9 cellular contexts compared by ENCODE assay signal in genomic region chr7:69932034-69932628, GRCh38.
DNase-seq lines count a peak whose midpoint lies in the region; ATAC-seq and TF ChIP-seq lines count a peak whose summit lies in the region.
"Had no signal": no experiment of that assay in that cellular context is flagged by ENCODE, and none has a peak within 500 bp of the region (broad histone marks: within the 10 kb centered on the region; RNA-seq: fewer than 3 reads in every experiment).

No MANE protein-coding gene starts in this region.

- ATAC-seq in HG02678 (IDR thresholded peaks at IDR 0.05; ENCODE audit: unreplicated experiment) = no peak

- H3K9ac ChIP-seq in NT2/D1 (ENCODE audit: insufficient read length, low read depth) = no peak overlapping the region

- no TSS peak for BruUV-seq in A673 (replicated peaks; lab: Mats Ljungman, UMichigan)

- no peaks in the 10 kb centered on the region for H3K27me3 Mint-ChIP-seq in progenitor cell of endocrine pancreas
- H3K27me3 Mint-ChIP-seq: activated naive CD4-positive, alpha-beta T cell treated with anti-CD3 and anti-CD28 coated beads, Interleukin-2, amount 50 U/mL, for 24 hours had no signal

- H3K27ac ChIP-seq in A673 (ENCODE audit: low read depth, low read length, poor library complexity, severe bottlenecking) = no peak overlapping the region

- H3K4me3 ChIP-seq in A673 (ENCODE audit: low read depth, low read length, poor library complexity, severe bottlenecking) (no peak overlapping the region), NT2/D1 (ENCODE audit: insufficient read length, low read depth) (no peak overlapping the region)

- peak; percentile 77 for TF ChIP-seq CTCF in A673 (conservative IDR thresholded peaks at IDR 0.05; ENCODE audit: low read depth, low read length)
- peak; percentile 75 for TF ChIP-seq CTCF in progenitor cell of endocrine pancreas (IDR thresholded peaks at IDR 0.05; ENCODE audit: unreplicated experiment)

- DNase-seq in A673 (ENCODE audit: low spot score) (peak; percentile 71), H4 (ENCODE audit: low spot score) (peak; percentile 61), NT2/D1 (ENCODE audit: low read depth, low spot score) (peak; percentile 28), fibroblast of the conjunctiva (ENCODE audit: low read depth) (peak; percentile 32), progenitor cell of endocrine pancreas (ENCODE audit: low spot score, unreplicated experiment) (no peak), T-helper 1 cell (no peak)
- no peak for DNase-seq in activated T-cell treated with anti-CD3 and anti-CD28 coated beads, Interleukin-2, amount 50 U/mL, for 1 hour

- H3K4me1 Mint-ChIP-seq in progenitor cell of endocrine pancreas (ENCODE audit: low read depth) = peaks cover 17% of the 10 kb centered on the region
- H3K4me1 Mint-ChIP-seq: activated naive CD4-positive, alpha-beta T cell treated with anti-CD3 and anti-CD28 coated beads, Interleukin-2, amount 50 U/mL, for 24 hours had no signal

- H3K36me3 Mint-ChIP-seq in progenitor cell of endocrine pancreas (ENCODE audit: insufficient read depth) = no peaks in the 10 kb centered on the region
- H3K36me3 Mint-ChIP-seq: activated naive CD4-positive, alpha-beta T cell treated with anti-CD3 and anti-CD28 coated beads, Interleukin-2, amount 50 U/mL, for 24 hours had no signal

- no peaks in the 10 kb centered on the region for H3K27me3 ChIP-seq in A673 (replicated peaks; ENCODE audit: insufficient read depth, low read depth, low read length, poor library complexity)
- no peaks in the 10 kb centered on the region for H3K27me3 ChIP-seq in NT2/D1 (ENCODE audit: insufficient read depth, insufficient read length)

- intact Hi-C loops in A673 (cut with micrococcal nuclease; ENCODE audit: unreplicated experiment) = loop anchor here (2.0 to 10.0 kb wide), 2 partner anchors 229 to 1747 kb away; no protein-coding TSS in a partner anchor

- no peak overlapping the region for H3K27ac Mint-ChIP-seq in progenitor cell of endocrine pancreas
- H3K27ac Mint-ChIP-seq: activated naive CD4-positive, alpha-beta T cell treated with anti-CD3 and anti-CD28 coated beads, Interleukin-2, amount 50 U/mL, for 24 hours had no signal

- H3K36me3 ChIP-seq in A673 (ENCODE audit: insufficient read depth, low read length, poor library complexity, severe bottlenecking) = no peaks in the 10 kb centered on the region
- no peaks in the 10 kb centered on the region for H3K36me3 ChIP-seq in NT2/D1 (ENCODE audit: insufficient read depth, insufficient read length, low read length)

- POLR2A ChIA-PET in A673 (lab: Charles Lee; ENCODE audit: low non-redundant PET) = no interaction called here

- H3K4me1 ChIP-seq in A673 (ENCODE audit: insufficient read depth, low read length, poor library complexity, severe bottlenecking) (no peaks in the 10 kb centered on the region), NT2/D1 (ENCODE audit: insufficient read depth, insufficient read length) (peaks cover 2% of the 10 kb centered on the region)

- no peaks in the 10 kb centered on the region for H3K9me3 ChIP-seq in A673 (ENCODE audit: low read depth, low read length, poor library complexity, severe bottlenecking)
- peaks cover 9% of the 10 kb centered on the region; the same call in 1 of the 2 replicates for H3K9me3 ChIP-seq in NT2/D1 (ENCODE audit: insufficient read depth, low read length)

- CTCF ChIA-PET in A673 (lab: Charles Lee) = interaction anchor here (0.7 to 1.0 kb wide), 3 partner anchors 110 to 959 kb away, joined by 3 read pairs; no protein-coding TSS in a partner anchor

- H3K9me3 Mint-ChIP-seq in progenitor cell of endocrine pancreas (ENCODE audit: low read depth) = no peaks in the 10 kb centered on the region

- H3K4me3 Mint-ChIP-seq in progenitor cell of endocrine pancreas (ENCODE audit: low read depth) = no peak overlapping the region
- H3K4me3 Mint-ChIP-seq: activated naive CD4-positive, alpha-beta T cell treated with anti-CD3 and anti-CD28 coated beads, Interleukin-2, amount 50 U/mL, for 24 hours had no signal

Comparison
In these comparisons a context has a peak if more than half of its experiments do, and no peak if none do; other contexts are left out.
1. DNase-seq: peak in A673 (single experiment), H4 (single experiment), NT2/D1 (single experiment) and fibroblast of the conjunctiva (single experiment); none in progenitor cell of endocrine pancreas (single experiment), activated T-cell treated with anti-CD3 and anti-CD28 coated beads, Interleukin-2, amount 50 U/mL, for 1 hour (single experiment) and T-helper 1 cell (0 of 5).